ENCODE assay signal across 8 cellular contexts in the genomic region with DNA sequence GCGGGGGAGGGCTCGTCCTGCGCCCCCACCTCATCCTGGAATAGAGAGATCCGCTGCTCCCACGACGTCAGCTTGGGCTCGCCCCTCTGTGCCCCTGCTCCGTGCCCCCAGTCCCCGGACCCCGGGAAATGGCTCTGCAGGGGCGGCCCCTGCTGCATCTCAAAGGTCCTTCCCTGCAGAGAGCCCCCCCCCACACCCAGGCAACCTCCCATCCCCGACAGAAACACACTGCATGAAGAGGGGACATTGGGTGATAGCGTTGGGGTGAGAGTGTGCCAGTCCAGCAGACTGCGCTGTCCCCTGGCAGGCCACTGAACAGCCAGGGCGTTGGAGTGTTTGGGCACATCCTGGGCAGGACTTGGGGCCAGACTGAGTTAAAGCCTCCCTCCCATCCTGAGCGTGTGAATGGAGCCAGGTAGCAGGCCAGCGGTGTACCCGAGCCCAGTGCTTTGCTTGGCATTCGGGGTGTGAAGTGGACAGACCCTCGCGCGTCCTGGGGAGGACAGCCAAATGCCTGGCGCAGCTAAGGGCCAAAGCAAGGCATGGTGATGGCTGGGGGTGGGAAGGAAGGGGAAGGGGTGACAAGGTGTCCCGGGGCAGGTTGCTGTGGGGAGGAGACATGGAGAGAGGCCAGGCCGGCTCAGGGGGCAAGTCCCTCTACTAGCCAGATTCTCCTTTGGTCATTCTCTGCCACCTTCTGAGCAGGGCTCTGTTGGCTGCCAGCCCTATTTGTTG. TPM values are rescaled to one million over a fixed set of nuclear protein-coding genes. Genes with fewer than 3 reads are reported as not detected.
DNase-seq lines count a peak whose midpoint lies in the region; ATAC-seq and TF ChIP-seq lines count a peak whose summit lies in the region.

No MANE protein-coding gene starts in this region.

- peak overlapping the region; percentile 76 for H3K4me3 Mint-ChIP-seq in HFFc6
- peak overlapping the region; percentile 52 for H3K4me3 Mint-ChIP-seq in activated T-helper 17 cell treated with anti-CD3 and anti-CD28 coated beads, Interleukin-2, amount 50 U/mL, for 72 hours

- no peaks in the 10 kb centered on the region for H3K9me3 ChIP-seq in iPS DF 6.9 (ENCODE audit: control insufficient read depth, insufficient read depth, low read length)

- no peaks in the 10 kb centered on the region for H3K36me3 Mint-ChIP-seq in HFFc6 (ENCODE audit: low read depth)
- no peaks in the 10 kb centered on the region for H3K36me3 Mint-ChIP-seq in activated T-helper 17 cell treated with anti-CD3 and anti-CD28 coated beads, Interleukin-2, amount 50 U/mL, for 72 hours (ENCODE audit: low read depth)

- H3K36me3 ChIP-seq in iPS DF 6.9 (ENCODE audit: control insufficient read depth, insufficient read depth, low read length) = no peaks in the 10 kb centered on the region

- H3K27ac ChIP-seq in iPS DF 6.9 (ENCODE audit: low read length) (no peak overlapping the region), skin epidermis (peak overlapping the region in 12 of 21 experiments; percentile 21 to 89 (median 55))

- H3K4me1 Mint-ChIP-seq in HFFc6 (ENCODE audit: low read depth) = no peaks in the 10 kb centered on the region
- H3K4me1 Mint-ChIP-seq in activated T-helper 17 cell treated with anti-CD3 and anti-CD28 coated beads, Interleukin-2, amount 50 U/mL, for 72 hours = no peaks in the 10 kb centered on the region

- H3K4me1 ChIP-seq in iPS DF 6.9 (ENCODE audit: control insufficient read depth, insufficient read depth, low read length) = peaks cover 20% of the 10 kb centered on the region; the same call in 1 of the 2 replicates

- no peaks in the 10 kb centered on the region for H3K9me3 Mint-ChIP-seq in HFFc6
- no peaks in the 10 kb centered on the region for H3K9me3 Mint-ChIP-seq in activated T-helper 17 cell treated with anti-CD3 and anti-CD28 coated beads, Interleukin-2, amount 50 U/mL, for 72 hours

- no peak overlapping the region for H3K27ac Mint-ChIP-seq in HFFc6
- H3K27ac Mint-ChIP-seq in activated T-helper 17 cell treated with anti-CD3 and anti-CD28 coated beads, Interleukin-2, amount 50 U/mL, for 72 hours = no peak overlapping the region

- no peak for TF ChIP-seq CTCF in HFFc6 (IDR thresholded peaks at IDR 0.05)

- no CpG with 5 or more reads among the region's 25 CpGs for WGBS in iPS DF 6.9 (ENCODE audit: insufficient coverage, insufficient read length)

- no peaks in the 10 kb centered on the region for H3K27me3 ChIP-seq in iPS DF 6.9 (ENCODE audit: control insufficient read depth, insufficient read depth, low read length)

- no peak for ATAC-seq in activated T-helper 17 cell treated with anti-CD3 and anti-CD28 coated beads, Interleukin-2, amount 50 U/mL, for 72 hours (replicated peaks)
- ATAC-seq in GM21825 (IDR thresholded peaks at IDR 0.05; ENCODE audit: unreplicated experiment) (no peak), GM18502 (IDR thresholded peaks at IDR 0.05; ENCODE audit: poor library complexity, unreplicated experiment) (no peak), GM18858 (IDR thresholded peaks at IDR 0.05; ENCODE audit: unreplicated experiment) (no peak)

- no peak for DNase-seq in HFFc6
- no peak for DNase-seq in iPS DF 6.9 (ENCODE audit: low read depth, low spot score)
- no peak for DNase-seq in COR-L47 (lab: John Stamatoyannopoulos, UW)

- peak overlapping the region; percentile 74; the same call in 1 of the 2 replicates for H3K4me3 ChIP-seq in iPS DF 6.9 (ENCODE audit: low read length)
- peak overlapping the region; percentile 14 to 60 (median 53) for H3K4me3 ChIP-seq in skin epidermis

- H3K27me3 Mint-ChIP-seq in HFFc6 (ENCODE audit: insufficient read depth) = peaks cover 26% of the 10 kb centered on the region
- no peaks in the 10 kb centered on the region for H3K27me3 Mint-ChIP-seq in activated T-helper 17 cell treated with anti-CD3 and anti-CD28 coated beads, Interleukin-2, amount 50 U/mL, for 72 hours

RNA-seq across cellular contexts. Expression of gene ETNK2, which starts 0.6 kb away (rescaled TPM):
- 1 to 10 TPM; 3.1 to 6.3 (median 3.9) TPM for total RNA-seq in HFFc6 (2021; fragmentation: NEBNext Ultra II Directional; extraction: Animal tissue kit (Norgen Biotek cat#: 25700))
- under 1 TPM; 0.35 to 0.42 TPM for total RNA-seq in activated T-helper 17 cell treated with anti-CD3 and anti-CD28 coated beads, Interleukin-2, amount 50 U/mL, for 72 hours

RNA-seq across cellular contexts. Expression of gene REN, which starts 13.7 kb away (rescaled TPM):
- total RNA-seq in HFFc6 (2021; fragmentation: NEBNext Ultra II Directional; extraction: Animal tissue kit (Norgen Biotek cat#: 25700)) = under 1 TPM in 5 of 6 experiments, not detected in 1; 0.17 to 0.39 (median 0.34) TPM
- total RNA-seq in activated T-helper 17 cell treated with anti-CD3 and anti-CD28 coated beads, Interleukin-2, amount 50 U/mL, for 72 hours = not detected

RNA-seq across cellular contexts. Expression of gene KISS1, which starts 43.8 kb away (rescaled TPM):
- total RNA-seq in HFFc6 (2021; fragmentation: NEBNext Ultra II Directional; extraction: Animal tissue kit (Norgen Biotek cat#: 25700)) = 1 to 10 TPM; 2.6 to 4.3 (median 3.6) TPM
- total RNA-seq in activated T-helper 17 cell treated with anti-CD3 and anti-CD28 coated beads, Interleukin-2, amount 50 U/mL, for 72 hours = not detected
